In the genomic region with DNA sequence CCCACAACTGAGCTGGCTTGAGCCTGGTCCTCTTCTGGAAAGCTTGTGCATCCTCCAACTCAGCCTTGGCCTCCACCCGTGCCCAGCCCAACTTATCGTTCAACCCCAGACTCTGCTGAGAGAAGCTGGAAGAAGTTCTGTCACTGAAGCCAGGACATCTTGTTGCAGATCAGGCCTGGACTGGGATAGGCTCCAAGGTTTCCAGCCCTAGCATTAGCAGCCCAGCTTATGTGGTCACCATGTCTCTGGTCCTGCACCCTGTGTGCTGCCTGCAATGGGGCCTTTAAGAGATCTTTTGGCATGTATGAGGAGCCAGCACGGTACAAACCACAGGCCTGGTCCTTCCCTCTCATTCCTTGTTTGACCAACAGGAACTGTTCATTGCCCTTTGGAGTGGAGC, we compare ENCODE assay signal across 27 cellular contexts. TPM values are rescaled to one million over a fixed set of nuclear protein-coding genes. Genes with fewer than 3 reads are reported as not detected.
"Had no signal": no experiment of that assay in that cellular context is flagged by ENCODE, and none has a peak within 500 bp of the region (broad histone marks: within the 10 kb centered on the region; RNA-seq: fewer than 3 reads in every experiment).

No MANE protein-coding gene starts in this region.

- H3K27me3 ChIP-seq: adrenal gland, MG63, Peyer's patch had no signal

- ATAC-seq: activated CD4-positive, alpha-beta T cell treated with anti-CD3 and anti-CD28 coated beads for 36 hours; activated CD8-positive, alpha-beta T cell treated with anti-CD3 and anti-CD28 coated beads, Interleukin-2, amount 10 ng/mL, durations not matched to agents 7 days and 5 days; T-cell had no signal

- DNase-seq: activated CD4-positive, alpha-beta T cell treated with anti-CD3 and anti-CD28 coated beads for 36 hours; activated CD8-positive, alpha-beta memory T cell treated with anti-CD3 and anti-CD28 coated beads, Interleukin-2, amount 50 U/mL, for 48 hours; activated CD8-positive, alpha-beta T cell treated with anti-CD3 and anti-CD28 coated beads, Interleukin-2, amount 10 ng/mL, durations not matched to agents 7 days and 5 days; activated naive CD4-positive, alpha-beta T cell treated with anti-CD3 and anti-CD28 coated beads, Interleukin-2, amount 50 U/mL, for 16 hours; activated naive CD8-positive, alpha-beta T cell treated with anti-CD3 and anti-CD28 coated beads, Interleukin-2, amount 10 ng/mL, durations not matched to agents 7 days and 5 days; activated T-cell treated with anti-CD3 and anti-CD28 coated beads, Interleukin-2, amount 50 U/mL, for 1 hour; adrenal gland; anterior cingulate cortex; central memory CD4-positive, alpha-beta T cell; MG63; MV-4-11; NCI-H1092 treated with DMSO at 0.1 percent for 48 hours; NCI-H1417 treated with DMSO at 0.1 percent for 48 hours; NCI-H1694; NCI-H2029; NCI-H2107; NCI-H345; NCI-H510A treated with DMSO at 0.1 percent for 48 hours; NCI-H69; NK-92 treated with Interleukin-12 subunit alpha and Interleukin-12 subunit beta, amount 100 ng/mL, for 24 hours; Peyer's patch; SHP77 treated with DMSO at 0.1 percent for 48 hours; T-cell; WERI-Rb-1 had no signal

- H3K4me1 ChIP-seq: adrenal gland, Peyer's patch had no signal

- H3K27ac ChIP-seq: adrenal gland, Peyer's patch, RWPE1, WERI-Rb-1 had no signal

- H3K9me3 ChIP-seq: adrenal gland, MG63, Peyer's patch had no signal

- H3K4me3 ChIP-seq: adrenal gland, MG63, Peyer's patch had no signal

- H3K36me3 ChIP-seq: adrenal gland, MG63, Peyer's patch, WERI-Rb-1 had no signal

RNA-seq across cellular contexts. Expression of gene CAMP, which starts 15.2 kb away (rescaled TPM):
- total RNA-seq: activated CD4-positive, alpha-beta T cell treated with anti-CD3 and anti-CD28 coated beads for 36 hours; activated CD8-positive, alpha-beta T cell treated with anti-CD3 and anti-CD28 coated beads, Interleukin-2, amount 10 ng/mL, durations not matched to agents 7 days and 5 days; activated naive CD8-positive, alpha-beta T cell treated with anti-CD3 and anti-CD28 coated beads, Interleukin-2, amount 10 ng/mL, durations not matched to agents 7 days and 5 days; adrenal gland; Peyer's patch; SK-MEL-5; T-cell; T-helper 2 cell treated with Interferon-gamma antibody and Interleukin-4, amounts not matched to agents 100 ng/mL and 5 ng/mL, for 36 hours had no signal
